15 cellular contexts compared by ENCODE assay signal in genomic region chr18:59954746-59955145, GRCh38. TPM values are rescaled to one million over a fixed set of nuclear protein-coding genes. Genes with fewer than 3 reads are reported as not detected.
DNase-seq lines count a peak whose midpoint lies in the region; ATAC-seq and TF ChIP-seq lines count a peak whose summit lies in the region.
"Had no signal": no experiment of that assay in that cellular context is flagged by ENCODE, and none has a peak within 500 bp of the region (broad histone marks: within the 10 kb centered on the region; RNA-seq: fewer than 3 reads in every experiment).

No MANE protein-coding gene starts in this region.

- H3K36me3 ChIP-seq in ACC112 (ENCODE audit: insufficient read depth, low read length) (no peaks in the 10 kb centered on the region), GM23248 (ENCODE audit: low read depth) (no peaks in the 10 kb centered on the region), SJSA1 (no peaks in the 10 kb centered on the region)
- H3K36me3 ChIP-seq: neutrophil, tibial nerve had no signal

- H3K9me2 ChIP-seq in GM23248 (ENCODE audit: insufficient read depth): no peaks in the 10 kb centered on the region

- H4K20me1 ChIP-seq in GM23248 (ENCODE audit: insufficient read depth): no peaks in the 10 kb centered on the region

- in situ Hi-C loops in GM23248 (cut with MboI): no loop called here

- peak overlapping the region; percentile 45 for H3K4me2 ChIP-seq in GM23248 (ENCODE audit: unreplicated experiment)

- TF ChIP-seq CTCF in fibroblast of pulmonary artery (IDR thresholded peaks at IDR 0.05; ENCODE audit: low read length, missing control alignments): no peak

- H3K4me1 ChIP-seq in ACC112 (ENCODE audit: control insufficient read depth, insufficient read depth, low read length, unreplicated experiment) (peaks cover 77% of the 10 kb centered on the region), GM23248 (ENCODE audit: insufficient read depth) (peaks cover 37% of the 10 kb centered on the region), SJSA1 (replicated peaks) (peaks cover 37% of the 10 kb centered on the region)
- H3K4me1 ChIP-seq: tibial nerve had no signal

- no peaks in the 10 kb centered on the region for H3K27me3 ChIP-seq in ACC112 (ENCODE audit: insufficient read depth, low read length)
- H3K27me3 ChIP-seq in GM23248 (replicated peaks; ENCODE audit: insufficient read depth): no peaks in the 10 kb centered on the region
- no peaks in the 10 kb centered on the region for H3K27me3 ChIP-seq in SJSA1 (replicated peaks)
- H3K27me3 ChIP-seq: neutrophil, tibial nerve had no signal

- no peaks in the 10 kb centered on the region for H3K9me3 ChIP-seq in GM23248 (ENCODE audit: low read depth)
- H3K9me3 ChIP-seq in SJSA1 (replicated peaks): no peaks in the 10 kb centered on the region
- H3K9me3 ChIP-seq: neutrophil, tibial nerve had no signal

- H3K27ac ChIP-seq in ACC112 (ENCODE audit: low read depth, low read length) (peak overlapping the region; percentile 88), GM23248 (peak overlapping the region; percentile 9; the same call in 1 of the 2 replicates), SJSA1 (peak overlapping the region; percentile 54)
- H3K27ac ChIP-seq: neutrophil, tibial nerve had no signal

- H3K79me2 ChIP-seq in ACC112 (ENCODE audit: control insufficient read depth, insufficient read depth, low read length, unreplicated experiment) (no peaks in the 10 kb centered on the region), GM23248 (ENCODE audit: insufficient read depth) (no peaks in the 10 kb centered on the region)

- no peak for ATAC-seq in GM19452 (IDR thresholded peaks at IDR 0.05; ENCODE audit: unreplicated experiment)
- ATAC-seq: activated CD8-positive, alpha-beta T cell treated with anti-CD3 and anti-CD28 coated beads, Interleukin-2, amount 10 ng/mL, durations not matched to agents 7 days and 5 days; Panc1 had no signal

- H3F3A ChIP-seq in GM23248 (ENCODE audit: insufficient read depth): peaks cover 21% of the 10 kb centered on the region

- DNase-seq in GM23248: peak; percentile 52
- peak in 1 of 2 experiments; percentile 71 for DNase-seq in SJSA1 (ENCODE audit: low read depth in 1 of 2, low spot score in 2 of 2)
- DNase-seq in fibroblast of pulmonary artery (ENCODE audit: low read depth): peak; percentile 12
- DNase-seq in HK-2 (ENCODE audit: unreplicated experiment): no peak
- DNase-seq in kidney glomerular epithelial cell (lab: John Stamatoyannopoulos, UW): no peak
- no peak for DNase-seq in iPS-NIHi7 (ENCODE audit: extremely low spot score)
- DNase-seq: activated CD8-positive, alpha-beta T cell treated with anti-CD3 and anti-CD28 coated beads, Interleukin-2, amount 10 ng/mL, durations not matched to agents 7 days and 5 days; activated effector memory CD4-positive, alpha-beta T cell treated with Interleukin-2 at 50 U/mL for 16 hours; DMS79 treated with DMSO at 0.1 percent for 48 hours; erythroblast had no signal

- no peak overlapping the region for H3K9ac ChIP-seq in GM23248

- H3K4me3 ChIP-seq in ACC112 (ENCODE audit: low read depth, low read length) (peak overlapping the region; percentile 33), GM23248 (no peak overlapping the region), SJSA1 (no peak overlapping the region), fibroblast of pulmonary artery (replicated peaks; ENCODE audit: low read depth, low read length) (no peak overlapping the region)
- H3K4me3 ChIP-seq: tibial nerve had no signal

- H2AFZ ChIP-seq in ACC112 (ENCODE audit: low read length, unreplicated experiment) (no peak overlapping the region), GM23248 (no peak overlapping the region)

- 0 to 2% methylated on average over 2 of the region's 2 CpGs for WGBS in GM23248 (ENCODE audit: low coverage in 1 of 2, low lambda C conversion rate in 2 of 2, missing lambda C conversion rate in 2 of 2), 2 experiments

RNA-seq across cellular contexts. Expression of gene PMAIP1, which starts 55.0 kb away (rescaled TPM):
- total RNA-seq in GM23248 (2014; rRNA removed; shearing (Covaris generic)): 5.2 and 5.3 TPM in 2 replicates
- 7.5 and 9.3 TPM in 2 replicates for polyA plus RNA-seq in GM23248 (2016; fragmentation: Nextera tagmentation; extraction: Ambion mirVana)
- 24.2 and 31.7 TPM in 2 replicates for total RNA-seq in SJSA1 (2014; rRNA removed; shearing (Covaris generic))

Comparison
In these comparisons a context has a peak if more than half of its experiments do, and no peak if none do; other contexts are left out.
1. H3K27ac ChIP-seq: peak in every context shown above with its lines; median percentile 88 in ACC112; 54 in SJSA1; 9 in GM23248.
2. DNase-seq: peak in GM23248 (single experiment) and fibroblast of pulmonary artery (single experiment); none in HK-2 (single experiment), kidney glomerular epithelial cell (single experiment) and iPS-NIHi7 (single experiment).